ENCODE assay signal across 24 cellular contexts in genomic region chr6:9044426-9044825, GRCh38.
A peak's percentile ranks its signal among the peaks of the same experiment; 100 is the strongest.
DNase-seq lines count a peak whose midpoint lies in the region; FAIRE-seq and TF ChIP-seq lines count a peak whose summit lies in the region.
"Had no signal": no experiment of that assay in that cellular context is flagged by ENCODE, and none has a peak within 500 bp of the region (broad histone marks: within the 10 kb centered on the region; RNA-seq: fewer than 3 reads in every experiment).

No MANE protein-coding gene starts in this region.

- no peak for FAIRE-seq in HTR-8/SVneo (lab: Jason Lieb, UNC)
- FAIRE-seq: A204.1, D721Med, GM12891, H54 had no signal

- H3K4me1 ChIP-seq in A673 (ENCODE audit: insufficient read depth, low read length, poor library complexity, severe bottlenecking), result peaks cover 12% of the 10 kb centered on the region
- H3K4me1 ChIP-seq: BE2C, HAP-1 had no signal

- H3K27me3 ChIP-seq in A673 (replicated peaks; ENCODE audit: insufficient read depth, low read depth, low read length, poor library complexity), result no peaks in the 10 kb centered on the region
- H3K27me3 ChIP-seq: BE2C; BLaER1 treated with 17β-estradiol and CSF1 and Interleukin-3, amounts not matched to agents 10 nM and 100 nM had no signal

- BruUV-seq in A673 (replicated peaks; lab: Mats Ljungman, UMichigan), result no TSS peak

- DNase-seq in NCI-H1105 treated with DMSO at 0.1 percent for 48 hours (lab: John Stamatoyannopoulos, UW), result peak; percentile 23
- DNase-seq in NCI-H1105 (lab: John Stamatoyannopoulos, UW), result no peak
- peak; percentile 63 for DNase-seq in A673 (ENCODE audit: low spot score)
- peak; percentile 38 for DNase-seq in NCI-H69 (lab: John Stamatoyannopoulos, UW)
- no peak for DNase-seq in HTR-8/SVneo (ENCODE audit: insufficient read length, low spot score)
- DNase-seq in GM13976 (ENCODE audit: low spot score), result no peak
- DNase-seq: ACHN; AML-193; BE2C; CD4-positive, alpha-beta T cell; CD8-positive, alpha-beta memory T cell; DMS 273 treated with DMSO at 0.1 percent for 48 hours; DMS79; EL; GDM1; GOT3; HFFc6 had no signal

- no peak overlapping the region for H3K4me3 ChIP-seq in A673 (ENCODE audit: low read depth, low read length, poor library complexity, severe bottlenecking)
- H3K4me3 ChIP-seq: BLaER1 treated with 17β-estradiol and CSF1 and Interleukin-3, amounts not matched to agents 10 nM and 100 nM; HAP-1 had no signal

- CTCF ChIA-PET in A673 (lab: Charles Lee), result no interaction called here

- no peaks in the 10 kb centered on the region for H3K36me3 ChIP-seq in A673 (ENCODE audit: insufficient read depth, low read length, poor library complexity, severe bottlenecking)
- H3K36me3 ChIP-seq: BE2C; BLaER1 treated with 17β-estradiol and CSF1 and Interleukin-3, amounts not matched to agents 10 nM and 100 nM; HAP-1 had no signal

- H3K9me3 ChIP-seq in A673 (ENCODE audit: low read depth, low read length, poor library complexity, severe bottlenecking), result no peaks in the 10 kb centered on the region
- H3K9me3 ChIP-seq: BE2C, HAP-1 had no signal

- H3K27ac ChIP-seq in A673 (ENCODE audit: low read depth, low read length, poor library complexity, severe bottlenecking), result peak overlapping the region; percentile 13
- H3K27ac ChIP-seq: 22Rv1; BLaER1 treated with 17β-estradiol and CSF1 and Interleukin-3, amounts not matched to agents 10 nM and 100 nM had no signal

- TF ChIP-seq CTCF in A673 (conservative IDR thresholded peaks at IDR 0.05; ENCODE audit: low read depth, low read length) (no peak), GM13976 (IDR thresholded peaks at IDR 0.05; ENCODE audit: borderline replicate concordance, control extremely low read depth, extremely low read depth, insufficient read depth, missing control alignments) (no peak)

- POLR2A ChIA-PET in A673 (lab: Charles Lee; ENCODE audit: low non-redundant PET), result no interaction called here

- in situ Hi-C loops in GM13976 (cut with MboI; ENCODE audit: low sequenced_read_pairs, unreplicated experiment), result no loop called here

- intact Hi-C loops in A673 (cut with micrococcal nuclease; ENCODE audit: unreplicated experiment), result no loop called here

Comparison
In these comparisons a context has a peak if more than half of its experiments do, and no peak if none do; other contexts are left out.
1. DNase-seq: peak in NCI-H1105 treated with DMSO at 0.1 percent for 48 hours (single experiment), A673 (single experiment) and NCI-H69 (single experiment); none in NCI-H1105 (single experiment), HTR-8/SVneo (single experiment) and GM13976 (single experiment).